In the genomic region with DNA sequence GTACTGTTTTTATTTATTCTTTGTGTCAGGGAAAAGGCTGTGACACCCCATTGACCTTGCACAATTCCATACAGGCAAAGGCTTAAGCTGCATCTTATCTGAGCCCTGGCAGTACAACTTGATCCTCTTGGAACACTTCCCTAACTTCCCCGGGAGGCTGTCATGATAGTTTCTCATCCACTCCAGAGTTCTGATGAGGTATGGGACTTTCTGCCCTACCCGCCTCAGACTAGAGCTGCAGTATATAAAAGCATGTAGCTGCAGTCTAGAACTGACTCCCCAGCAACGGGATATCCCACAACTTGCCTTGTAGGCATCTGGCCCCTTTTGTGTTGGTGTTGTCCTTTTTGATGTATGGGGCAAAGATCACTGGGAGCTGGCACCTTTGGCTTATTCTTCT, we compare ENCODE assay signal across 30 cellular contexts.
"Had no signal": no experiment of that assay in that cellular context is flagged by ENCODE, and none has a peak within 500 bp of the region (broad histone marks: within the 10 kb centered on the region; RNA-seq: fewer than 3 reads in every experiment).

No MANE protein-coding gene starts in this region.

- DNase-seq: activated CD4-positive, alpha-beta T cell treated with anti-CD3 and anti-CD28 coated beads for 48 hours; activated CD4-positive, alpha-beta T cell treated with anti-CD3 and anti-CD28 coated beads, Interleukin-2, amount 50 U/mL, for 48 hours; activated CD8-positive, alpha-beta memory T cell treated with anti-CD3 and anti-CD28 coated beads for 24 hours; activated gamma-delta T cell; activated naive CD4-positive, alpha-beta T cell treated with anti-CD3 and anti-CD28 coated beads, Interleukin-2, amount 10 ng/mL, durations not matched to agents 7 days and 5 days; activated naive CD8-positive, alpha-beta T cell treated with anti-CD3 and anti-CD28 coated beads, Interleukin-2, amount 10 ng/mL, durations not matched to agents 7 days and 5 days; activated T-cell treated with anti-CD3 and anti-CD28 coated beads, Interleukin-2, amount 50 U/mL, for 1 hour; amygdala; dermis blood vessel endothelial cell; effector CD8-positive, alpha-beta T cell; esophagus squamous epithelium; glutamatergic neuron; hypothalamus; left lung; mucosa of descending colon; posterior cingulate gyrus; sigmoid colon; small intestine; stimulated activated CD4-positive, alpha-beta T cell treated with anti-CD3 and anti-CD28 coated beads, Interleukin-4, amount 100 ng/mL, for 24 hours; T-helper 17 cell; T1000; upper lobe of left lung; WERI-Rb-1 had no signal

- H3K9me3 ChIP-seq: breast epithelium, esophagus squamous epithelium, left lung, mucosa of descending colon, sigmoid colon, upper lobe of left lung, vagina had no signal

- H3K9me3 Mint-ChIP-seq: activated naive CD4-positive, alpha-beta T cell treated with anti-CD3 and anti-CD28 coated beads, Interleukin-2, amount 10 ng/mL, durations not matched to agents 7 days and 5 days; activated naive CD8-positive, alpha-beta T cell treated with anti-CD3 and anti-CD28 coated beads, Interleukin-2, amount 10 ng/mL, durations not matched to agents 7 days and 5 days; natural killer cell treated with Interleukin-12 subunit alpha and Interleukin-12 subunit beta and Interleukin-15 and Interleukin-18, amount 100 ng/mL, for 72 hours; stimulated activated effector memory CD8-positive, alpha-beta T cell treated with anti-CD3 and anti-CD28 coated beads, Interleukin-12 subunit alpha, Interleukin-12 subunit beta, amount 100 ng/mL, for 72 hours; stimulated activated naive CD8-positive, alpha-beta T cell treated with anti-CD3 and anti-CD28 coated beads, Interleukin-15, Interleukin-2, amounts not matched to agents 100 ng/mL and 50 ng/mL, for 24 hours had no signal

- H3K27me3 Mint-ChIP-seq: activated naive CD4-positive, alpha-beta T cell treated with anti-CD3 and anti-CD28 coated beads, Interleukin-2, amount 10 ng/mL, durations not matched to agents 7 days and 5 days; activated naive CD8-positive, alpha-beta T cell treated with anti-CD3 and anti-CD28 coated beads, Interleukin-2, amount 10 ng/mL, durations not matched to agents 7 days and 5 days; natural killer cell treated with Interleukin-12 subunit alpha and Interleukin-12 subunit beta and Interleukin-15 and Interleukin-18, amount 100 ng/mL, for 72 hours; stimulated activated naive CD8-positive, alpha-beta T cell treated with anti-CD3 and anti-CD28 coated beads, Interleukin-15, Interleukin-2, amounts not matched to agents 100 ng/mL and 50 ng/mL, for 24 hours; T-helper 17 cell had no signal

- H3K36me3 ChIP-seq: breast epithelium had no signal

- H3K4me3 ChIP-seq: breast epithelium, esophagus squamous epithelium, left lung, mucosa of descending colon, sigmoid colon, upper lobe of left lung, vagina had no signal

- H3K4me1 ChIP-seq: breast epithelium, esophagus squamous epithelium, left lung, sigmoid colon, upper lobe of left lung, vagina had no signal

- H3K27ac ChIP-seq: breast epithelium, epithelial cell of prostate, esophagus squamous epithelium, left lung, sigmoid colon, upper lobe of left lung, vagina, WERI-Rb-1 had no signal

- H3K27me3 ChIP-seq: breast epithelium, esophagus squamous epithelium, left lung, sigmoid colon, upper lobe of left lung, vagina had no signal

- H3K4me1 Mint-ChIP-seq: activated naive CD4-positive, alpha-beta T cell treated with anti-CD3 and anti-CD28 coated beads, Interleukin-2, amount 10 ng/mL, durations not matched to agents 7 days and 5 days; activated naive CD8-positive, alpha-beta T cell treated with anti-CD3 and anti-CD28 coated beads, Interleukin-2, amount 10 ng/mL, durations not matched to agents 7 days and 5 days; T-helper 17 cell had no signal

- H3K4me3 Mint-ChIP-seq: activated naive CD4-positive, alpha-beta T cell treated with anti-CD3 and anti-CD28 coated beads, Interleukin-2, amount 10 ng/mL, durations not matched to agents 7 days and 5 days; activated naive CD8-positive, alpha-beta T cell treated with anti-CD3 and anti-CD28 coated beads, Interleukin-2, amount 10 ng/mL, durations not matched to agents 7 days and 5 days; natural killer cell treated with Interleukin-12 subunit alpha and Interleukin-12 subunit beta and Interleukin-15 and Interleukin-18, amount 100 ng/mL, for 72 hours; stimulated activated effector memory CD8-positive, alpha-beta T cell treated with anti-CD3 and anti-CD28 coated beads, Interleukin-12 subunit alpha, Interleukin-12 subunit beta, amount 100 ng/mL, for 72 hours; stimulated activated naive CD8-positive, alpha-beta T cell treated with anti-CD3 and anti-CD28 coated beads, Interleukin-15, Interleukin-2, amounts not matched to agents 100 ng/mL and 50 ng/mL, for 24 hours; T-helper 17 cell had no signal

- ATAC-seq: activated CD4-positive, CD25-positive, alpha-beta regulatory T cell treated with anti-CD3 and anti-CD28 coated beads, Interleukin-2, amount 50 U/mL, for 24 hours; left lung; mucosa of descending colon; natural killer cell treated with Interleukin-12 subunit alpha and Interleukin-12 subunit beta and Interleukin-15 and Interleukin-18, amount 100 ng/mL, for 72 hours; stimulated activated effector memory CD8-positive, alpha-beta T cell treated with anti-CD3 and anti-CD28 coated beads, Interleukin-12 subunit alpha, Interleukin-12 subunit beta, amount 100 ng/mL, for 72 hours; T-helper 17 cell had no signal

- H3K27ac Mint-ChIP-seq: activated naive CD4-positive, alpha-beta T cell treated with anti-CD3 and anti-CD28 coated beads, Interleukin-2, amount 10 ng/mL, durations not matched to agents 7 days and 5 days; activated naive CD8-positive, alpha-beta T cell treated with anti-CD3 and anti-CD28 coated beads, Interleukin-2, amount 10 ng/mL, durations not matched to agents 7 days and 5 days; natural killer cell treated with Interleukin-12 subunit alpha and Interleukin-12 subunit beta and Interleukin-15 and Interleukin-18, amount 100 ng/mL, for 72 hours; stimulated activated effector memory CD8-positive, alpha-beta T cell treated with anti-CD3 and anti-CD28 coated beads, Interleukin-12 subunit alpha, Interleukin-12 subunit beta, amount 100 ng/mL, for 72 hours; stimulated activated naive CD8-positive, alpha-beta T cell treated with anti-CD3 and anti-CD28 coated beads, Interleukin-15, Interleukin-2, amounts not matched to agents 100 ng/mL and 50 ng/mL, for 24 hours; T-helper 17 cell had no signal
